ENCODE assay signal across 33 cellular contexts in genomic region chr1:205585169-205585834, GRCh38. TPM values are rescaled to one million over a fixed set of nuclear protein-coding genes. Genes with fewer than 3 reads are reported as not detected.
DNase-seq lines count a peak whose midpoint lies in the region; ATAC-seq and TF ChIP-seq lines count a peak whose summit lies in the region.
"Had no signal": no experiment of that assay in that cellular context is flagged by ENCODE, and none has a peak within 500 bp of the region (broad histone marks: within the 10 kb centered on the region; RNA-seq: fewer than 3 reads in every experiment).

No MANE protein-coding gene starts in this region.

- peak overlapping the region; percentile 77 for H3K27ac Mint-ChIP-seq in stimulated activated memory B cell treated with anti-CD40 and anti-IgM and Interleukin-4, amounts not matched to agents 10 μg/mL and 1 μg/mL and 100 μg/mL, for 72 hours
- H3K27ac Mint-ChIP-seq: brain, neural progenitor cell had no signal

- H3K36me3 ChIP-seq in RWPE2 (ENCODE audit: low read depth): no peaks in the 10 kb centered on the region
- H3K36me3 ChIP-seq: BLaER1, gastroesophageal sphincter, neural progenitor cell, SJCRH30, thoracic aorta, uterus had no signal

- H3K4me1 Mint-ChIP-seq in stimulated activated memory B cell treated with anti-CD40 and anti-IgM and Interleukin-4, amounts not matched to agents 10 μg/mL and 1 μg/mL and 100 μg/mL, for 72 hours: peaks cover 57% of the 10 kb centered on the region

- peak; percentile 2 for DNase-seq in RWPE2 (ENCODE audit: low spot score)
- DNase-seq in 8988T: no peak
- no peak for DNase-seq in NK-92 treated with Interleukin-12 subunit alpha and Interleukin-12 subunit beta, amount 100 ng/mL, for 24 hours (lab: John Stamatoyannopoulos, UW)
- no peak for DNase-seq in foreskin fibroblast
- DNase-seq: activated CD4-positive, alpha-beta T cell treated with anti-CD3 and anti-CD28 coated beads, Interleukin-2, amount 50 U/mL, for 1 hour; activated T-cell treated with anti-CD3 and anti-CD28 coated beads, Interleukin-2, amount 50 U/mL, for 4 hours; cerebellar nuclear complex; DMS153; dorsolateral prefrontal cortex; mesenchymal stem cell; MV-4-11; NCI-H1436 treated with DMSO at 0.1 percent for 48 hours; NCI-H2081 treated with DMSO at 0.1 percent for 48 hours; NCI-H2227 treated with DMSO at 0.1 percent for 48 hours; retina; SJCRH30; stimulated activated naive CD4-positive, alpha-beta T cell treated with Interleukin-2 at 50 U/mL for 16 hours; T1000; uterus had no signal

- H3K27me3 ChIP-seq in RWPE2 (ENCODE audit: insufficient read depth, poor library complexity, severe bottlenecking): no peaks in the 10 kb centered on the region
- H3K27me3 ChIP-seq: BLaER1, dorsolateral prefrontal cortex, neural progenitor cell, SJCRH30, uterus had no signal

- no peaks in the 10 kb centered on the region for H3K9me3 Mint-ChIP-seq in stimulated activated memory B cell treated with anti-CD40 and anti-IgM and Interleukin-4, amounts not matched to agents 10 μg/mL and 1 μg/mL and 100 μg/mL, for 72 hours
- H3K9me3 Mint-ChIP-seq: activated T-cell treated with anti-CD3 and anti-CD28 coated beads, Interleukin-2, amount 50 U/mL, for 4 hours; brain; neural progenitor cell had no signal

- no peak overlapping the region for H3K27ac ChIP-seq in C4-2B
- no peak overlapping the region for H3K27ac ChIP-seq in RWPE2 (ENCODE audit: poor library complexity, severe bottlenecking)
- H3K27ac ChIP-seq: BLaER1, gastroesophageal sphincter, hepatocyte, HL-60, neural progenitor cell, parathyroid adenoma, SJCRH30, thoracic aorta, uterus had no signal

- H3K4me3 ChIP-seq in RWPE2 (ENCODE audit: severe bottlenecking): no peak overlapping the region
- no peak overlapping the region for H3K4me3 ChIP-seq in foreskin fibroblast (ENCODE audit: low read depth in 1 of 2, low read length in 2 of 2)
- H3K4me3 ChIP-seq: BLaER1, dorsolateral prefrontal cortex, gastroesophageal sphincter, GM12878, hepatocyte, neural progenitor cell, SJCRH30, skin epidermis, thoracic aorta, uterus had no signal

- no peak overlapping the region for H3K4me3 Mint-ChIP-seq in stimulated activated memory B cell treated with anti-CD40 and anti-IgM and Interleukin-4, amounts not matched to agents 10 μg/mL and 1 μg/mL and 100 μg/mL, for 72 hours
- H3K4me3 Mint-ChIP-seq: activated T-cell treated with anti-CD3 and anti-CD28 coated beads, Interleukin-2, amount 50 U/mL, for 4 hours; brain; neural progenitor cell had no signal

- H3K4me1 ChIP-seq in RWPE2 (ENCODE audit: insufficient read depth, poor library complexity, severe bottlenecking): no peaks in the 10 kb centered on the region
- H3K4me1 ChIP-seq: parathyroid adenoma, uterus had no signal

- peak; percentile 26; the same call in 1 of the 2 replicates for TF ChIP-seq CTCF in C4-2B (conservative IDR thresholded peaks at IDR 0.05)
- TF ChIP-seq CTCF in RWPE2 (IDR thresholded peaks at IDR 0.05; ENCODE audit: poor library complexity, severe bottlenecking): no peak
- no peak for TF ChIP-seq CTCF in foreskin fibroblast (IDR thresholded peaks at IDR 0.05; ENCODE audit: low read depth, low read length)

- no peak for ATAC-seq in RWPE2 (ENCODE audit: low read depth)
- ATAC-seq in esophagus mucosa: peak; percentile 43
- peak; percentile 49 for ATAC-seq in stimulated activated memory B cell treated with anti-CD40 and anti-IgM and Interleukin-4, amounts not matched to agents 10 μg/mL and 1 μg/mL and 100 μg/mL, for 72 hours
- no peak for ATAC-seq in HG02840 (IDR thresholded peaks at IDR 0.05; ENCODE audit: low FRiP score, unreplicated experiment)
- ATAC-seq: activated T-cell treated with anti-CD3 and anti-CD28 coated beads, Interleukin-2, amount 50 U/mL, for 4 hours; gastroesophageal sphincter; GM12878 had no signal

- peaks cover 17% of the 10 kb centered on the region for H3K27me3 Mint-ChIP-seq in stimulated activated memory B cell treated with anti-CD40 and anti-IgM and Interleukin-4, amounts not matched to agents 10 μg/mL and 1 μg/mL and 100 μg/mL, for 72 hours

- no peaks in the 10 kb centered on the region for H3K9me3 ChIP-seq in RWPE2 (ENCODE audit: severe bottlenecking)
- H3K9me3 ChIP-seq: BLaER1, gastroesophageal sphincter, SJCRH30, thoracic aorta, uterus had no signal

- no peaks in the 10 kb centered on the region for H3K36me3 Mint-ChIP-seq in stimulated activated memory B cell treated with anti-CD40 and anti-IgM and Interleukin-4, amounts not matched to agents 10 μg/mL and 1 μg/mL and 100 μg/mL, for 72 hours
- H3K36me3 Mint-ChIP-seq: brain, neural progenitor cell had no signal

RNA-seq across cellular contexts. Expression of gene ELK4, which starts 46.5 kb away (rescaled TPM):
- 28.8 TPM for total RNA-seq in esophagus mucosa

Comparison
In these comparisons a context has a peak if more than half of its experiments do, and no peak if none do; other contexts are left out.
1. ATAC-seq: peak in esophagus mucosa (single experiment) and stimulated activated memory B cell treated with anti-CD40 and anti-IgM and Interleukin-4, amounts not matched to agents 10 μg/mL and 1 μg/mL and 100 μg/mL, for 72 hours (single experiment); none in RWPE2 (single experiment) and HG02840 (single experiment).